ENCODE assay signal across 8 cellular contexts in genomic region chr10:86413046-86413728, GRCh38. TPM values are rescaled to one million over a fixed set of nuclear protein-coding genes. Genes with fewer than 3 reads are reported as not detected.
A peak's percentile ranks its signal among the peaks of the same experiment; 100 is the strongest.
DNase-seq lines count a peak whose midpoint lies in the region; ATAC-seq, FAIRE-seq and TF ChIP-seq lines count a peak whose summit lies in the region.

No MANE protein-coding gene starts in this region.

- peak overlapping the region; percentile 51 for H3K27ac Mint-ChIP-seq in activated naive CD4-positive, alpha-beta T cell treated with anti-CD3 and anti-CD28 coated beads, Interleukin-2, amount 50 U/mL, for 24 hours
- H3K27ac Mint-ChIP-seq in naive B cell = peak overlapping the region; percentile 40 to 92 (median 69)

- DNase-seq in activated naive CD4-positive, alpha-beta T cell treated with Interleukin-2 at 50 U/mL for 16 hours = no peak
- DNase-seq in naive B cell = peak; percentile 71
- no peak for DNase-seq in NCI-H1417 treated with DMSO at 0.1 percent for 48 hours (lab: John Stamatoyannopoulos, UW)
- no peak for DNase-seq in NCI-H146 treated with DMSO at 0.1 percent for 48 hours (lab: John Stamatoyannopoulos, UW; ENCODE audit: unreplicated experiment)
- DNase-seq in H54 (ENCODE audit: insufficient read length, low spot score) = no peak

- H3K4me3 Mint-ChIP-seq in activated naive CD4-positive, alpha-beta T cell treated with anti-CD3 and anti-CD28 coated beads, Interleukin-2, amount 50 U/mL, for 24 hours = peak overlapping the region; percentile 45
- H3K4me3 Mint-ChIP-seq in naive B cell = peak overlapping the region; percentile 66 to 87 (median 76)

- FAIRE-seq in H54 (lab: Jason Lieb, UNC) = no peak

- H3K4me1 Mint-ChIP-seq in activated naive CD4-positive, alpha-beta T cell treated with anti-CD3 and anti-CD28 coated beads, Interleukin-2, amount 50 U/mL, for 24 hours = peaks cover 51% of the 10 kb centered on the region
- peaks cover 24 to 65% (median 53%) of the 10 kb centered on the region in 3 donors for H3K4me1 Mint-ChIP-seq in naive B cell

- TF ChIP-seq POLR2A in H54 (IDR thresholded peaks at IDR 0.05; ENCODE audit: low read depth, low read length) = no peak

- H3K27me3 Mint-ChIP-seq in activated naive CD4-positive, alpha-beta T cell treated with anti-CD3 and anti-CD28 coated beads, Interleukin-2, amount 50 U/mL, for 24 hours = no peaks in the 10 kb centered on the region
- H3K27me3 Mint-ChIP-seq in naive B cell = peaks cover 0 to 3% (median 0%) of the 10 kb centered on the region in 3 donors

- H3K9me3 Mint-ChIP-seq in activated naive CD4-positive, alpha-beta T cell treated with anti-CD3 and anti-CD28 coated beads, Interleukin-2, amount 50 U/mL, for 24 hours = no peaks in the 10 kb centered on the region
- H3K9me3 Mint-ChIP-seq in naive B cell = peaks cover 0 to 6% (median 0%) of the 10 kb centered on the region in 7 donors

- peak; percentile 61 for ATAC-seq in HG03039 (IDR thresholded peaks at IDR 0.05; ENCODE audit: unreplicated experiment)
- ATAC-seq in SK-N-SH treated with all-trans-retinoic acid at 6 μM for 48 hours = peak; percentile 83
- peak; percentile 84 for ATAC-seq in naive B cell (ENCODE audit: low read depth in 2 of 2)

- H3K36me3 Mint-ChIP-seq in activated naive CD4-positive, alpha-beta T cell treated with anti-CD3 and anti-CD28 coated beads, Interleukin-2, amount 50 U/mL, for 24 hours = no peaks in the 10 kb centered on the region
- H3K36me3 Mint-ChIP-seq in naive B cell = peaks cover 0 to 8% of the 10 kb centered on the region in 2 donors

TF ChIP-seq in SK-N-SH treated with all-trans-retinoic acid at 6 μM for 48 hours, 23 proteins besides CTCF, POLR2A, EP300 and RAD21:
- TF ChIP-seq ZFP30 (CRISPR knock-in tag; IDR thresholded peaks at IDR 0.05) (no peak), TOX (CRISPR knock-in tag; IDR thresholded peaks at IDR 0.05; ENCODE audit: borderline replicate concordance) (no peak), TCF4 (CRISPR knock-in tag; IDR thresholded peaks at IDR 0.05; ENCODE audit: borderline replicate concordance) (no peak), GLIS3 (CRISPR knock-in tag; IDR thresholded peaks at IDR 0.05) (no peak), ZFP3 (CRISPR knock-in tag; IDR thresholded peaks at IDR 0.05) (no peak), PATZ1 (CRISPR knock-in tag; IDR thresholded peaks at IDR 0.05; ENCODE audit: borderline replicate concordance) (no peak), ZNF565 (CRISPR knock-in tag; conservative IDR thresholded peaks at IDR 0.05; ENCODE audit: low read depth) (no peak), POU6F1 (CRISPR knock-in tag; IDR thresholded peaks at IDR 0.05; ENCODE audit: borderline replicate concordance, low read depth) (no peak), CREB5 (CRISPR knock-in tag; IDR thresholded peaks at IDR 0.05; ENCODE audit: low read depth) (no peak), CSDC2 (CRISPR knock-in tag; IDR thresholded peaks at IDR 0.05) (no peak), SNAI2 (CRISPR knock-in tag; IDR thresholded peaks at IDR 0.05) (no peak), ZNF8 (CRISPR knock-in tag; IDR thresholded peaks at IDR 0.05) (no peak), TSHZ2 (CRISPR knock-in tag; IDR thresholded peaks at IDR 0.05) (no peak), ZNF70 (CRISPR knock-in tag; IDR thresholded peaks at IDR 0.05) (no peak), ARNTL (CRISPR knock-in tag; IDR thresholded peaks at IDR 0.05; ENCODE audit: borderline replicate concordance, low read depth) (no peak), ISL1 (CRISPR knock-in tag; IDR thresholded peaks at IDR 0.05) (no peak), ESRRG (CRISPR knock-in tag; IDR thresholded peaks at IDR 0.05) (no peak), ZC3H10 (CRISPR knock-in tag; IDR thresholded peaks at IDR 0.05) (no peak)

RNA-seq across cellular contexts. Expression of gene GRID1, which starts 46.6 kb away (rescaled TPM):
- not detected for polyA plus RNA-seq in naive B cell (ENCODE audit: low read depth in 6 of 6)
